14 cellular contexts compared by ENCODE assay signal in the genomic region with DNA sequence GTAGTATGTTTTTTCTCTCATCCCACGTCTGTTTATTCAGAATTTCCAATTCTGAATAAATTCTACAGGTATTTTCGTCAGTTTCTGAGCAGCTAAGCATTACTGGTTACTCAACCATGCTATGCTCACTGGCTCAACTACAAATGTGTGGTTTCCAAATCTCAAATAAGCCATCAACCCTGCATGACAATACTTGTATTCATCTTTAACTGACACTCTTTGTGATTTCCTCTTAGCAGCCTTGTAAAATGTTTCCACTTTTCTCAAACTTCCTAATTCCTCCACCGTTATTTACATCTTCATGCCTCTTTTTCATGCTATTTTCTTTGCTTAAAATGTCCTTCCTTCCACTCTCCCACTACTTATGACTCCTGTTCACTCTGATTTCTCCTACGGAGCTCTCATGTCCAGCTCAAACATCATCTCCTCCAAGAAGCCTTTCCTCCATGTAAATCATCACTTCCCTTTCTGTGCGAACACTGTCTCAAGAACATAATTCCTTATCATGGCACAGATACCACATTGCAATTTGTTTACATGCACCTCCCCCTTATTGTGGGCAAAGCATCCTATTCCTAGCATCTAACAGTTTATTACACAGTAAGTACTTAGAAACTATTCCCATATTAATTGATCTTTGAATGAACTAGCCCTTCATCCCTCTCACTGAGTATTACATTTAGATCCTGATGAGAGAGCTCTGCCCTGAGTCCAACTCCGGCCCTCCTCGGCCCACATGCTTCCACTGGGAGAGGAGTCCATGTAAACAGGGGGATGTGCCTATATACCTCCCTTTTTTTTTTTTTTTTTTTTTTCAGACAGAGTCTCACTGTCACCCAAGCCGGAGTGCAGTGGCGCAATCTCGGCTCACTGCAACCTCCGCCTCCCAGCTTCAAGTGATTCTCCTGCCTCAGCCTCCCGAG. TPM values are rescaled to one million over a fixed set of nuclear protein-coding genes. Genes with fewer than 3 reads are reported as not detected.
A peak's percentile ranks its signal among the peaks of the same experiment; 100 is the strongest.
DNase-seq lines count a peak whose midpoint lies in the region; ATAC-seq and TF ChIP-seq lines count a peak whose summit lies in the region.
"Had no signal": no experiment of that assay in that cellular context is flagged by ENCODE, and none has a peak within 500 bp of the region (broad histone marks: within the 10 kb centered on the region; RNA-seq: fewer than 3 reads in every experiment).

No MANE protein-coding gene starts in this region.

- whole genome bisulfite sequencing in spleen, 5 donors = 70 to 79% (median 75%) methylated on average over 12 of the region's 12 CpGs

- H3K36me3 ChIP-seq in spleen = peaks cover 0 to 51% (median 0%) of the 10 kb centered on the region in 6 donors

- H3K9me3 ChIP-seq in spleen = no peaks in the 10 kb centered on the region
- H3K9me3 ChIP-seq: heart right ventricle had no signal

- H3K27me3 ChIP-seq in spleen (replicated peaks in 1 of 7) = no peaks in the 10 kb centered on the region
- H3K27me3 ChIP-seq: heart right ventricle had no signal

- no peak overlapping the region for H3K4me3 ChIP-seq in spleen
- H3K4me3 ChIP-seq: heart right ventricle had no signal

- H3K9me3 Mint-ChIP-seq in osteocyte (ENCODE audit: unreplicated experiment) = no peaks in the 10 kb centered on the region
- H3K9me3 Mint-ChIP-seq: IgD-negative memory B cell had no signal

- TF ChIP-seq POLR2A in spleen (IDR thresholded peaks at IDR 0.05) = no peak

- no peaks in the 10 kb centered on the region for H3K27me3 Mint-ChIP-seq in osteocyte (ENCODE audit: unreplicated experiment)
- H3K27me3 Mint-ChIP-seq: IgD-negative memory B cell had no signal

- peaks cover 13% of the 10 kb centered on the region for H3K4me1 Mint-ChIP-seq in osteocyte (ENCODE audit: unreplicated experiment)

- H3K36me3 Mint-ChIP-seq in osteocyte (ENCODE audit: unreplicated experiment) = peaks cover 24% of the 10 kb centered on the region

- intact Hi-C loops in spleen (cut with DNase I; ENCODE audit: low total_unique reads) = no loop called here

- peaks cover 0 to 7% (median 4%) of the 10 kb centered on the region in 6 donors for H3K4me1 ChIP-seq in spleen

- TF ChIP-seq CTCF in osteocyte (IDR thresholded peaks at IDR 0.05) (no peak), spleen (IDR thresholded peaks at IDR 0.05 in 8 of 11, conservative IDR thresholded peaks at IDR 0.05 in 3 of 11) (no peak)

- H3K27ac Mint-ChIP-seq in osteocyte (ENCODE audit: unreplicated experiment) = peak overlapping the region; percentile 77

- peak overlapping the region; percentile 72 for H3K27ac ChIP-seq in caudate nucleus (ENCODE audit: low read depth, low read length)
- no peak overlapping the region for H3K27ac ChIP-seq in spleen
- H3K27ac ChIP-seq: heart right ventricle had no signal

- ATAC-seq in GM18858 (IDR thresholded peaks at IDR 0.05; ENCODE audit: unreplicated experiment) = peak; percentile 40
- ATAC-seq: heart right ventricle had no signal

- DNase-seq in M059J (ENCODE audit: low read depth) = peak; percentile 68
- DNase-seq in caudate nucleus (lab: John Stamatoyannopoulos, UW) = peak in 1 of 61 donors; percentile 12
- DNase-seq in osteocyte (ENCODE audit: extremely low spot score, unreplicated experiment) = no peak
- no peak for DNase-seq in stimulated activated CD8-positive, alpha-beta memory T cell treated with anti-CD3 and anti-CD28 coated beads, Interleukin-4, amount 100 ng/mL, for 48 hours
- no peak for DNase-seq in NCI-H446 (lab: John Stamatoyannopoulos, UW)
- no peak for DNase-seq in spleen
- DNase-seq in HK-2 (ENCODE audit: unreplicated experiment) = no peak
- DNase-seq: activated T-cell treated with anti-CD3 and anti-CD28 coated beads, Interleukin-2, amount 50 U/mL, for 1 hour; DMS 273 treated with DMSO at 0.1 percent for 48 hours; heart right ventricle; NCI-H526; T-helper 9 cell had no signal

- H3K4me3 Mint-ChIP-seq in osteocyte (ENCODE audit: unreplicated experiment) = peak overlapping the region; percentile 8

RNA-seq across cellular contexts. Expression of a gene that starts 10.4 kb away (rescaled TPM):
- total RNA-seq in M059J (2014; rRNA removed; shearing (Covaris generic)) = 31.0 and 33.9 TPM in 2 replicates
- total RNA-seq in osteocyte (49.2 and 54.9 TPM in 2 replicates), spleen (100 to 1,000 TPM in 3 of 7 donors, 10 to 100 TPM in 4; 53.2 to 130 (median 95.3) TPM)
- polyA plus RNA-seq in spleen = 10 to 100 TPM; 16.4 to 26.3 (median 20.8) TPM
